Comparison of ENCODE assay signal across 1 cellular context in the genomic region with DNA sequence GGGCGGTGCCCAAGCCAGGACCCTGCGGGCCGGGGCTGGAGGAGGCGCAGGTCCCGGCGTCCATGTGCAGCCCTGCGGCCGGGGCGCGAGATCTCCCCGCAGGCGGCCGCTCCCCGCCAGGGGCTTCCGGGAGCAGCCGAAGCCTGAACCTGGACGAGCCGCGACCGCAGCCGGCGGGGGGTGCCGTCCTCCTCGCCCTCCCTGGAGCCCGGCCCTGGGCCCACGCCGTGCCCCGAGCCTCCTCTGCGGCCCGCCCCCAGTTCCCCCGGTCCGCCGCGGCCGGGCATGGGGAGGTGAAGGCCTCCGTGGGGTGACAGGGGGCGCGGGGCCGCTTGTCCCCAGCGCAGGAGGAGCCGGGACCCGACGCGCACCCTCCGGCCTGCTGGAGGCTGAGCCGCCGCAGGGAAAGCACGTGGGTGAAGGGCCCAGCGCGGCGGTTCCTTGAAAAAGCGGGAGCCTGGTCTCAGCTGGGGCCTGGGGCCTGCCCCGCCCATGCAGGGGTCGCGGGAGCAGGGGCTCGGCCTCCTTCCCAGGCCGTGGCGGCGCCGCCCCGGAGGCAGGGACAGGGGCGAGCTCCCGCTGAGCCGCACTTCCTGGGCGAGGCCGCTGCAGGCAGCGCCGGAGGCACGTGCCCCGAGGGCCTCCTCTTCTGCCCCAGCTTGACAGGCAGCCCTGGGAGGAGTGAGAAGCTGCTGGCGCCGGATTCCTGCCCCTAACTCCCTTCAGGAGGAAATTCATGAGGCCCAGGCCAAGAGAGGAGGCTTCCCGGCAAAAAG.
TF ChIP-seq lines count a peak whose summit lies in the region.

No MANE protein-coding gene starts in this region.

TF ChIP-seq in WTC11, 78 proteins besides CTCF, POLR2A, EP300 and RAD21 (continued from another document):
- TF ChIP-seq, protein P1, sequence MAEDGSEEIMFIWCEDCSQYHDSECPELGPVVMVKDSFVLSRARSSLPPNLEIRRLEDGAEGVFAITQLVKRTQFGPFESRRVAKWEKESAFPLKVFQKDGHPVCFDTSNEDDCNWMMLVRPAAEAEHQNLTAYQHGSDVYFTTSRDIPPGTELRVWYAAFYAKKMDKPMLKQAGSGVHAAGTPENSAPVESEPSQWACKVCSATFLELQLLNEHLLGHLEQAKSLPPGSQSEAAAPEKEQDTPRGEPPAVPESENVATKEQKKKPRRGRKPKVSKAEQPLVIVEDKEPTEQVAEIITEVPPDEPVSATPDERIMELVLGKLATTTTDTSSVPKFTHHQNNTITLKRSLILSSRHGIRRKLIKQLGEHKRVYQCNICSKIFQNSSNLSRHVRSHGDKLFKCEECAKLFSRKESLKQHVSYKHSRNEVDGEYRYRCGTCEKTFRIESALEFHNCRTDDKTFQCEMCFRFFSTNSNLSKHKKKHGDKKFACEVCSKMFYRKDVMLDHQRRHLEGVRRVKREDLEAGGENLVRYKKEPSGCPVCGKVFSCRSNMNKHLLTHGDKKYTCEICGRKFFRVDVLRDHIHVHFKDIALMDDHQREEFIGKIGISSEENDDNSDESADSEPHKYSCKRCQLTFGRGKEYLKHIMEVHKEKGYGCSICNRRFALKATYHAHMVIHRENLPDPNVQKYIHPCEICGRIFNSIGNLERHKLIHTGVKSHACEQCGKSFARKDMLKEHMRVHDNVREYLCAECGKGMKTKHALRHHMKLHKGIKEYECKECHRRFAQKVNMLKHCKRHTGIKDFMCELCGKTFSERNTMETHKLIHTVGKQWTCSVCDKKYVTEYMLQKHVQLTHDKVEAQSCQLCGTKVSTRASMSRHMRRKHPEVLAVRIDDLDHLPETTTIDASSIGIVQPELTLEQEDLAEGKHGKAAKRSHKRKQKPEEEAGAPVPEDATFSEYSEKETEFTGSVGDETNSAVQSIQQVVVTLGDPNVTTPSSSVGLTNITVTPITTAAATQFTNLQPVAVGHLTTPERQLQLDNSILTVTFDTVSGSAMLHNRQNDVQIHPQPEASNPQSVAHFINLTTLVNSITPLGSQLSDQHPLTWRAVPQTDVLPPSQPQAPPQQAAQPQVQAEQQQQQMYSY (CRISPR knock-in tag; IDR thresholded peaks at IDR 0.05): peak; percentile 45; the same call in 1 of the 2 replicates
- no peak for TF ChIP-seq HMGA2 (CRISPR knock-in tag; IDR thresholded peaks at IDR 0.05)
- TF ChIP-seq NR1H2 (CRISPR knock-in tag; IDR thresholded peaks at IDR 0.05): 0 out of 2 replicates have a peak, but pooled peaks have one; percentile 44
- 0 out of 2 replicates have a peak, but pooled peaks have one; percentile 63 for TF ChIP-seq ZNF219 (CRISPR knock-in tag; IDR thresholded peaks at IDR 0.05; ENCODE audit: borderline replicate concordance)
- TF ChIP-seq NR2C2 (CRISPR knock-in tag; IDR thresholded peaks at IDR 0.05): 0 out of 2 replicates have a peak, but pooled peaks have one; percentile 61
- TF ChIP-seq ZNF263 (CRISPR knock-in tag; IDR thresholded peaks at IDR 0.05; ENCODE audit: low read depth): peak; percentile 50
- TF ChIP-seq, protein P2, sequence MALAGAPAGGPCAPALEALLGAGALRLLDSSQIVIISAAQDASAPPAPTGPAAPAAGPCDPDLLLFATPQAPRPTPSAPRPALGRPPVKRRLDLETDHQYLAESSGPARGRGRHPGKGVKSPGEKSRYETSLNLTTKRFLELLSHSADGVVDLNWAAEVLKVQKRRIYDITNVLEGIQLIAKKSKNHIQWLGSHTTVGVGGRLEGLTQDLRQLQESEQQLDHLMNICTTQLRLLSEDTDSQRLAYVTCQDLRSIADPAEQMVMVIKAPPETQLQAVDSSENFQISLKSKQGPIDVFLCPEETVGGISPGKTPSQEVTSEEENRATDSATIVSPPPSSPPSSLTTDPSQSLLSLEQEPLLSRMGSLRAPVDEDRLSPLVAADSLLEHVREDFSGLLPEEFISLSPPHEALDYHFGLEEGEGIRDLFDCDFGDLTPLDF (CRISPR knock-in tag; IDR thresholded peaks at IDR 0.05): 0 out of 2 replicates have a peak, but pooled peaks have one; percentile 63
- no peak for TF ChIP-seq ZNF396 (CRISPR knock-in tag; IDR thresholded peaks at IDR 0.05; ENCODE audit: borderline replicate concordance)
- peak; percentile 39; the same call in 1 of the 2 replicates for TF ChIP-seq ZNF232 (CRISPR knock-in tag; IDR thresholded peaks at IDR 0.05)
- TF ChIP-seq OVOL2 (CRISPR knock-in tag; IDR thresholded peaks at IDR 0.05; ENCODE audit: borderline replicate concordance): no peak
- peak; percentile 74 for TF ChIP-seq HMGXB4 (CRISPR knock-in tag; IDR thresholded peaks at IDR 0.05)
- TF ChIP-seq, protein P3, sequence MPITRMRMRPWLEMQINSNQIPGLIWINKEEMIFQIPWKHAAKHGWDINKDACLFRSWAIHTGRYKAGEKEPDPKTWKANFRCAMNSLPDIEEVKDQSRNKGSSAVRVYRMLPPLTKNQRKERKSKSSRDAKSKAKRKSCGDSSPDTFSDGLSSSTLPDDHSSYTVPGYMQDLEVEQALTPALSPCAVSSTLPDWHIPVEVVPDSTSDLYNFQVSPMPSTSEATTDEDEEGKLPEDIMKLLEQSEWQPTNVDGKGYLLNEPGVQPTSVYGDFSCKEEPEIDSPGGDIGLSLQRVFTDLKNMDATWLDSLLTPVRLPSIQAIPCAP (CRISPR knock-in tag; IDR thresholded peaks at IDR 0.05): peak; percentile 82; the same call in 1 of the 2 replicates
- TF ChIP-seq ZNF671 (CRISPR knock-in tag; IDR thresholded peaks at IDR 0.05): no peak
- peak; percentile 53; the same call in 1 of the 2 replicates for TF ChIP-seq SP1 (CRISPR knock-in tag; conservative IDR thresholded peaks at IDR 0.05)
- TF ChIP-seq, protein P4, sequence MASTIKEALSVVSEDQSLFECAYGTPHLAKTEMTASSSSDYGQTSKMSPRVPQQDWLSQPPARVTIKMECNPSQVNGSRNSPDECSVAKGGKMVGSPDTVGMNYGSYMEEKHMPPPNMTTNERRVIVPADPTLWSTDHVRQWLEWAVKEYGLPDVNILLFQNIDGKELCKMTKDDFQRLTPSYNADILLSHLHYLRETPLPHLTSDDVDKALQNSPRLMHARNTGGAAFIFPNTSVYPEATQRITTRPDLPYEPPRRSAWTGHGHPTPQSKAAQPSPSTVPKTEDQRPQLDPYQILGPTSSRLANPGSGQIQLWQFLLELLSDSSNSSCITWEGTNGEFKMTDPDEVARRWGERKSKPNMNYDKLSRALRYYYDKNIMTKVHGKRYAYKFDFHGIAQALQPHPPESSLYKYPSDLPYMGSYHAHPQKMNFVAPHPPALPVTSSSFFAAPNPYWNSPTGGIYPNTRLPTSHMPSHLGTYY (CRISPR knock-in tag; IDR thresholded peaks at IDR 0.05): no peak
- TF ChIP-seq ELF4 (CRISPR knock-in tag; IDR thresholded peaks at IDR 0.05; ENCODE audit: low read depth): 0 out of 2 replicates have a peak, but pooled peaks have one; percentile 79
- TF ChIP-seq NR3C1 (CRISPR knock-in tag; conservative IDR thresholded peaks at IDR 0.05; ENCODE audit: low read depth): peak; percentile 90; the same call in 1 of the 2 replicates
- no peak for TF ChIP-seq ZBTB21 (CRISPR knock-in tag; IDR thresholded peaks at IDR 0.05; ENCODE audit: borderline replicate concordance)
- peak; percentile 85 for TF ChIP-seq ZNF423 (CRISPR knock-in tag; IDR thresholded peaks at IDR 0.05)
- no peak for TF ChIP-seq MXD4 (CRISPR knock-in tag; IDR thresholded peaks at IDR 0.05; ENCODE audit: borderline replicate concordance)
- TF ChIP-seq ETV6 (CRISPR knock-in tag; IDR thresholded peaks at IDR 0.05): peak; percentile 80
- TF ChIP-seq, protein P5, sequence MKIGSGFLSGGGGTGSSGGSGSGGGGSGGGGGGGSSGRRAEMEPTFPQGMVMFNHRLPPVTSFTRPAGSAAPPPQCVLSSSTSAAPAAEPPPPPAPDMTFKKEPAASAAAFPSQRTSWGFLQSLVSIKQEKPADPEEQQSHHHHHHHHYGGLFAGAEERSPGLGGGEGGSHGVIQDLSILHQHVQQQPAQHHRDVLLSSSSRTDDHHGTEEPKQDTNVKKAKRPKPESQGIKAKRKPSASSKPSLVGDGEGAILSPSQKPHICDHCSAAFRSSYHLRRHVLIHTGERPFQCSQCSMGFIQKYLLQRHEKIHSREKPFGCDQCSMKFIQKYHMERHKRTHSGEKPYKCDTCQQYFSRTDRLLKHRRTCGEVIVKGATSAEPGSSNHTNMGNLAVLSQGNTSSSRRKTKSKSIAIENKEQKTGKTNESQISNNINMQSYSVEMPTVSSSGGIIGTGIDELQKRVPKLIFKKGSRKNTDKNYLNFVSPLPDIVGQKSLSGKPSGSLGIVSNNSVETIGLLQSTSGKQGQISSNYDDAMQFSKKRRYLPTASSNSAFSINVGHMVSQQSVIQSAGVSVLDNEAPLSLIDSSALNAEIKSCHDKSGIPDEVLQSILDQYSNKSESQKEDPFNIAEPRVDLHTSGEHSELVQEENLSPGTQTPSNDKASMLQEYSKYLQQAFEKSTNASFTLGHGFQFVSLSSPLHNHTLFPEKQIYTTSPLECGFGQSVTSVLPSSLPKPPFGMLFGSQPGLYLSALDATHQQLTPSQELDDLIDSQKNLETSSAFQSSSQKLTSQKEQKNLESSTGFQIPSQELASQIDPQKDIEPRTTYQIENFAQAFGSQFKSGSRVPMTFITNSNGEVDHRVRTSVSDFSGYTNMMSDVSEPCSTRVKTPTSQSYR (CRISPR knock-in tag; IDR thresholded peaks at IDR 0.05): peak; percentile 38; the same call in 1 of the 2 replicates
- no peak for TF ChIP-seq STAT6 (CRISPR knock-in tag; conservative IDR thresholded peaks at IDR 0.05; ENCODE audit: low read depth)
- TF ChIP-seq, protein P6, sequence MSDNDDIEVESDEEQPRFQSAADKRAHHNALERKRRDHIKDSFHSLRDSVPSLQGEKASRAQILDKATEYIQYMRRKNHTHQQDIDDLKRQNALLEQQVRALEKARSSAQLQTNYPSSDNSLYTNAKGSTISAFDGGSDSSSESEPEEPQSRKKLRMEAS (CRISPR knock-in tag; IDR thresholded peaks at IDR 0.05): peak; percentile 98
- TF ChIP-seq TP53 (CRISPR knock-in tag; IDR thresholded peaks at IDR 0.05): 0 out of 2 replicates have a peak, but pooled peaks have one; percentile 90
- TF ChIP-seq PREB (CRISPR knock-in tag; IDR thresholded peaks at IDR 0.05; ENCODE audit: borderline replicate concordance): no peak
- TF ChIP-seq NFYB (CRISPR knock-in tag; conservative IDR thresholded peaks at IDR 0.05; ENCODE audit: low read depth): 0 out of 2 replicates have a peak, but pooled peaks have one; percentile 29
- peak; percentile 76; the same call in 1 of the 2 replicates for TF ChIP-seq E2F5 (CRISPR knock-in tag; IDR thresholded peaks at IDR 0.05)
- peak; percentile 78; the same call in 1 of the 2 replicates for TF ChIP-seq FOXP1 (CRISPR knock-in tag; IDR thresholded peaks at IDR 0.05; ENCODE audit: borderline replicate concordance)
- 0 out of 2 replicates have a peak, but pooled peaks have one; percentile 51 for TF ChIP-seq MYBL2 (CRISPR knock-in tag; IDR thresholded peaks at IDR 0.05)
- TF ChIP-seq TEAD4 (CRISPR knock-in tag; IDR thresholded peaks at IDR 0.05): 0 out of 2 replicates have a peak, but pooled peaks have one; percentile 42
- TF ChIP-seq CBFB (CRISPR knock-in tag; IDR thresholded peaks at IDR 0.05; ENCODE audit: low read depth): 0 out of 2 replicates have a peak, but pooled peaks have one; percentile 37
